ENCODE assay signal across 10 cellular contexts in the genomic region with DNA sequence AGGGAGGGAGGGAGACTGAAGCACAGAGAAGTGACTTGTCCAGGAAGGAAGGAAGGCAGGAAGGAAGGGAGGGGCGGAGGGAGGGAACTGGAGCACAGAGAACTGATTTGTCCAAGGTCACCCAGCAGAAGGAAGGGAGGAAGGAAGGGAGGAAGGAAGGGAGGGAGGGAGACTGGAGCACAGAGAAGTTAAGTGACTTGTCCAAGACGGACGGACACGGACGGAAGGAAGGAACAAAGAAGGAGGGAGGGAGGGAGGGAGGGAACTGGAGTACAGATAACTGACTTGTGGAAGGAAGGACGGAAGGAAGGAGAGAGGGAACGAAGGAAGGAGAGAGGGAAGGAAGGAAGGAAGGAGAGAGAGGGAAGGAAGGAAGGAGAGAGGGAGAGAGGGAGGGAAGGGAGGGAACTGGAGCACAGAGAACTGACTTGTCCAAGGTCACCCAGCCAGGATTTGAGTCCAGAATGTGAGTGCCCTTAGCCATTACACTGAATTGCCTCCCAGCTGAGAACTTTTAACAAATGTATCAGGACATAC. TPM values are rescaled to one million over a fixed set of nuclear protein-coding genes. Genes with fewer than 3 reads are reported as not detected.
DNase-seq lines count a peak whose midpoint lies in the region; ATAC-seq and TF ChIP-seq lines count a peak whose summit lies in the region.
"Had no signal": no experiment of that assay in that cellular context is flagged by ENCODE, and none has a peak within 500 bp of the region (broad histone marks: within the 10 kb centered on the region; RNA-seq: fewer than 3 reads in every experiment).

No MANE protein-coding gene starts in this region.

- POLR2A ChIA-PET in HCT116 (lab: Charles Lee), result interaction anchor here (0.6 kb wide), 1 partner anchor 33 kb away, joined by 4 read pairs; no protein-coding TSS in a partner anchor

- CTCF ChIA-PET in HCT116 (lab: Charles Lee), result no interaction called here

- TF ChIP-seq POLR2A in HCT116 (IDR thresholded peaks at IDR 0.05; ENCODE audit: borderline replicate concordance, extremely low read depth, insufficient read depth, insufficient read length), result no peak
- no peak for TF ChIP-seq POLR2A in thyroid gland (IDR thresholded peaks at IDR 0.05)

- H3K36me3 ChIP-seq in BLaER1 (peaks cover 24% of the 10 kb centered on the region), HCT116 (ENCODE audit: control insufficient read depth in 1 of 2, insufficient read depth in 2 of 2, low read length in 2 of 2) (peaks cover 0 to 6% of the 10 kb centered on the region in 2 experiments; a peak in 1 of 4 replicates), kidney epithelial cell (ENCODE audit: control insufficient read depth, insufficient read depth, low read length) (no peaks in the 10 kb centered on the region), thyroid gland (no peaks in the 10 kb centered on the region)

- H3K27ac ChIP-seq in BLaER1 (no peak overlapping the region), HCT116 (ENCODE audit: low read depth, low read length) (peak overlapping the region; percentile 90), thyroid gland (no peak overlapping the region)

- no peak for TF ChIP-seq CTCF in HCT116 (IDR thresholded peaks at IDR 0.05 in 2 of 3, conservative IDR thresholded peaks at IDR 0.05 in 1 of 3; ENCODE audit: borderline replicate concordance in 1 of 3, insufficient read depth in 1 of 3, low read depth in 2 of 3, low read length in 2 of 3)
- TF ChIP-seq CTCF in kidney epithelial cell (IDR thresholded peaks at IDR 0.05; ENCODE audit: insufficient read depth, low read length, poor library complexity, severe bottlenecking), result no peak
- TF ChIP-seq CTCF in thyroid gland (IDR thresholded peaks at IDR 0.05), result no peak

- peaks cover 70% of the 10 kb centered on the region for H3K79me2 ChIP-seq in HCT116 (ENCODE audit: insufficient read depth, low read length)

- intact Hi-C loops in HCT116 (cut with micrococcal nuclease) (no loop called here), thyroid gland (cut with DNase I) (no loop called here)
- intact Hi-C loops in activated T-helper 2 cell treated with anti-CD3 and anti-CD28 coated beads, Interferon-gamma antibody, Interleukin-2, Interleukin-4, amounts not matched to agents 10 μg/mL and 5 μg/mL and 100 μg/mL, durations not matched to agents 14 hours and 24 hours and 36 hours (cut with micrococcal nuclease), result loop anchor here (5.0 kb wide), 2 partner anchors 60 to 295 kb away; no protein-coding TSS in a partner anchor

- H3K4me1 ChIP-seq in BLaER1 (peaks cover 12% of the 10 kb centered on the region), HCT116 (ENCODE audit: control insufficient read depth in 1 of 2, insufficient read depth in 2 of 2, low read length in 2 of 2) (peaks cover 3 to 41% of the 10 kb centered on the region in 2 experiments; a peak in 3 of 4 replicates), thyroid gland (peaks cover 0 to 3% of the 10 kb centered on the region in 2 donors)

- H3K27me3 ChIP-seq in BLaER1 (no peaks in the 10 kb centered on the region), HCT116 (ENCODE audit: insufficient read depth, low read length) (no peaks in the 10 kb centered on the region), kidney epithelial cell (ENCODE audit: control insufficient read depth, insufficient read depth, low read length) (no peaks in the 10 kb centered on the region), thyroid gland (no peaks in the 10 kb centered on the region)

- 60 to 66% methylated on average over 7 of the region's 7 CpGs for WGBS in thyroid gland, 2 donors

- peaks cover 20% of the 10 kb centered on the region for H3K4me1 Mint-ChIP-seq in activated T-helper 2 cell treated with anti-CD3 and anti-CD28 coated beads, Interferon-gamma antibody, Interleukin-2, Interleukin-4, amounts not matched to agents 10 μg/mL and 5 μg/mL and 100 μg/mL, durations not matched to agents 14 hours and 24 hours and 36 hours (ENCODE audit: low read depth)

- no peak overlapping the region for H2AFZ ChIP-seq in HCT116 (ENCODE audit: low read depth, low read length, poor library complexity, severe bottlenecking)

- H3K9me2 ChIP-seq in HCT116 (ENCODE audit: insufficient read depth), result no peaks in the 10 kb centered on the region

- H3K9ac ChIP-seq in BLaER1, result 0 out of 2 replicates have a peak overlapping the region, but pooled peaks have one; percentile 82
- H3K9ac ChIP-seq in HCT116 (ENCODE audit: low read length), result peak overlapping the region; percentile 92

- H3K9me3 Mint-ChIP-seq in activated T-helper 2 cell treated with anti-CD3 and anti-CD28 coated beads, Interferon-gamma antibody, Interleukin-2, Interleukin-4, amounts not matched to agents 10 μg/mL and 5 μg/mL and 100 μg/mL, durations not matched to agents 14 hours and 24 hours and 36 hours, result no peaks in the 10 kb centered on the region

- peak overlapping the region; percentile 84 for H3K4me2 ChIP-seq in BLaER1
- peak overlapping the region; percentile 99 for H3K4me2 ChIP-seq in HCT116 (ENCODE audit: low read length)

- TF ChIP-seq RAD21 in HCT116 (IDR thresholded peaks at IDR 0.05; ENCODE audit: low read depth), result no peak

- H3K4me3 ChIP-seq in BLaER1, result peak overlapping the region; percentile 83
- H3K4me3 ChIP-seq in HCT116 (replicated peaks in 1 of 2; ENCODE audit: low read depth in 1 of 2, low read length in 2 of 2), result peak overlapping the region; percentile 54 to 97
- H3K4me3 ChIP-seq in kidney epithelial cell (ENCODE audit: low read depth, low read length), result peak overlapping the region; percentile 95
- H3K4me3 ChIP-seq in thyroid gland (replicated peaks in 1 of 3), result no peak overlapping the region

- ATAC-seq in HCT116 (peak; percentile 54), HG02588 (IDR thresholded peaks at IDR 0.05; ENCODE audit: unreplicated experiment) (no peak)

- 0 out of 2 replicates have a peak, but pooled peaks cover 3% of the 10 kb centered on the region for H3K9me3 ChIP-seq in BLaER1
- no peaks in the 10 kb centered on the region for H3K9me3 ChIP-seq in HCT116 (ENCODE audit: control insufficient read depth in 1 of 2, insufficient read depth in 1 of 2, low read depth in 1 of 2, low read length in 2 of 2)
- H3K9me3 ChIP-seq in thyroid gland, result no peaks in the 10 kb centered on the region

- H3K36me3 Mint-ChIP-seq in activated T-helper 2 cell treated with anti-CD3 and anti-CD28 coated beads, Interferon-gamma antibody, Interleukin-2, Interleukin-4, amounts not matched to agents 10 μg/mL and 5 μg/mL and 100 μg/mL, durations not matched to agents 14 hours and 24 hours and 36 hours (ENCODE audit: low read depth), result peaks cover 13% of the 10 kb centered on the region

- H3K27ac Mint-ChIP-seq in activated T-helper 2 cell treated with anti-CD3 and anti-CD28 coated beads, Interferon-gamma antibody, Interleukin-2, Interleukin-4, amounts not matched to agents 10 μg/mL and 5 μg/mL and 100 μg/mL, durations not matched to agents 14 hours and 24 hours and 36 hours, result no peak overlapping the region

- peak overlapping the region; percentile 45 for H3K4me3 Mint-ChIP-seq in activated T-helper 2 cell treated with anti-CD3 and anti-CD28 coated beads, Interferon-gamma antibody, Interleukin-2, Interleukin-4, amounts not matched to agents 10 μg/mL and 5 μg/mL and 100 μg/mL, durations not matched to agents 14 hours and 24 hours and 36 hours (ENCODE audit: low read depth)

- peaks cover 49% of the 10 kb centered on the region for H4K20me1 ChIP-seq in BLaER1
- no peaks in the 10 kb centered on the region for H4K20me1 ChIP-seq in HCT116 (ENCODE audit: insufficient read depth)

- peaks cover 6% of the 10 kb centered on the region for H3K27me3 Mint-ChIP-seq in activated T-helper 2 cell treated with anti-CD3 and anti-CD28 coated beads, Interferon-gamma antibody, Interleukin-2, Interleukin-4, amounts not matched to agents 10 μg/mL and 5 μg/mL and 100 μg/mL, durations not matched to agents 14 hours and 24 hours and 36 hours (ENCODE audit: low read depth)

- RAD21 ChIA-PET in HCT116 (lab: Charles Lee; ENCODE audit: low non-redundant PET in 1 of 2, low total read pairs in 2 of 2, uncharacterized antibody in 2 of 2, unreplicated experiment in 2 of 2), result no interaction called here

- BruUV-seq in HCT116 (replicated peaks; lab: Mats Ljungman, UMichigan), result no TSS peak

- DNase-seq in HCT116 (ENCODE audit: low read depth, low spot score) (peak; percentile 62), kidney epithelial cell (ENCODE audit: low read depth) (no peak), NCI-H1694 treated with DMSO at 0.1 percent for 48 hours (lab: John Stamatoyannopoulos, UW) (no peak), NCI-H1105 (lab: John Stamatoyannopoulos, UW) (no peak), thyroid gland (no peak)
- DNase-seq in activated T-helper 2 cell treated with anti-CD3 and anti-CD28 coated beads, Interferon-gamma antibody, Interleukin-2, Interleukin-4, amounts not matched to agents 10 μg/mL and 5 μg/mL and 100 μg/mL, durations not matched to agents 14 hours and 24 hours and 36 hours (ENCODE audit: low spot score), result no peak
- DNase-seq: central memory CD4-positive, alpha-beta T cell; midbrain had no signal

TF ChIP-seq in HCT116, 20 proteins besides CTCF, POLR2A, EP300 and RAD21 (continues in another document):
- TF ChIP-seq EZH2phosphoT487 (IDR thresholded peaks at IDR 0.05; ENCODE audit: borderline replicate concordance), result no peak
- TF ChIP-seq EZH2 (IDR thresholded peaks at IDR 0.05), result no peak
- TF ChIP-seq FOSL1 (IDR thresholded peaks at IDR 0.05; ENCODE audit: low read depth), result no peak
- peak; percentile 69 for TF ChIP-seq POLR2AphosphoS5 (IDR thresholded peaks at IDR 0.05; ENCODE audit: low read depth, low read length)
- 0 out of 2 replicates have a peak, but pooled peaks have one; percentile 22 for TF ChIP-seq SP1 (IDR thresholded peaks at IDR 0.05; ENCODE audit: low read depth)
- no peak for TF ChIP-seq JUND (IDR thresholded peaks at IDR 0.05)
- TF ChIP-seq ZFX (IDR thresholded peaks at IDR 0.05), result no peak
- TF ChIP-seq TCF7L2 (IDR thresholded peaks at IDR 0.05; ENCODE audit: borderline replicate concordance, extremely low read depth, insufficient read depth, insufficient read length), result no peak
- TF ChIP-seq EGR1 (IDR thresholded peaks at IDR 0.05; ENCODE audit: low read depth), result no peak
- TF ChIP-seq, protein P1, sequence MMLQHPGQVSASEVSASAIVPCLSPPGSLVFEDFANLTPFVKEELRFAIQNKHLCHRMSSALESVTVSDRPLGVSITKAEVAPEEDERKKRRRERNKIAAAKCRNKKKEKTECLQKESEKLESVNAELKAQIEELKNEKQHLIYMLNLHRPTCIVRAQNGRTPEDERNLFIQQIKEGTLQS (IDR thresholded peaks at IDR 0.05), result no peak

RNA-seq across cellular contexts. Expression of a gene that starts 1.5 kb away (rescaled TPM):
- 53.5 TPM for total RNA-seq in HCT116 (2021; ENCODE audit: unreplicated experiment)
- 40.9 and 46.7 TPM in 2 replicates for polyA plus RNA-seq in HCT116 (2012)
- total RNA-seq in activated T-helper 2 cell treated with anti-CD3 and anti-CD28 coated beads, Interferon-gamma antibody, Interleukin-2, Interleukin-4, amounts not matched to agents 10 μg/mL and 5 μg/mL and 100 μg/mL, durations not matched to agents 14 hours and 24 hours and 36 hours, result 28.0 and 29.8 TPM in 2 replicates
- total RNA-seq in kidney epithelial cell, result 44.8 and 48.1 TPM in 2 replicates
- 10 to 100 TPM in 1 of 4 donors, 1 to 10 TPM in 3; 8.9 to 12.9 (median 9.3) TPM for total RNA-seq in thyroid gland

Comparison
In these comparisons a context has a peak if more than half of its experiments do, and no peak if none do; other contexts are left out.
1. H3K4me3 ChIP-seq: peak in BLaER1 (single experiment), HCT116 (2 of 2) and kidney epithelial cell (single experiment); none in thyroid gland (0 of 3).